2 cellular contexts compared by ENCODE assay signal in genomic region chr4:41256740-41257256, GRCh38.
A peak's percentile ranks its signal among the peaks of the same experiment; 100 is the strongest.
TF ChIP-seq lines count a peak whose summit lies in the region.

TSS of gene UCHL1 (plus strand) at chr4:41256928. CDS start at chr4:41256977, 49 bp downstream.

TF ChIP-seq in IMR-90, 13 proteins besides CTCF, POLR2A, EP300 and RAD21:
- TF ChIP-seq RFX5 (IDR thresholded peaks at IDR 0.05; ENCODE audit: low read depth, low read length): no peak
- TF ChIP-seq SMC3 (IDR thresholded peaks at IDR 0.05; ENCODE audit: low read depth, low read length): no peak
- no peak for TF ChIP-seq FOS (IDR thresholded peaks at IDR 0.05; ENCODE audit: low read depth, low read length)
- TF ChIP-seq ELK1 (IDR thresholded peaks at IDR 0.05; ENCODE audit: borderline replicate concordance, low read depth, low read length): no peak
- no peak for TF ChIP-seq USF2 (IDR thresholded peaks at IDR 0.05; ENCODE audit: low read depth, low read length)
- TF ChIP-seq CHD1 (IDR thresholded peaks at IDR 0.05; ENCODE audit: low read depth, low read length): peak; percentile 100; the same call in 1 of the 2 replicates
- TF ChIP-seq NFE2L2 (IDR thresholded peaks at IDR 0.05; ENCODE audit: low read depth, low read length): peak; percentile 34; the same call in 1 of the 2 replicates
- TF ChIP-seq MXI1 (IDR thresholded peaks at IDR 0.05; ENCODE audit: borderline replicate concordance, low read depth, low read length): no peak
- peak; percentile 99 for TF ChIP-seq BHLHE40 (IDR thresholded peaks at IDR 0.05; ENCODE audit: low read depth, low read length)
- TF ChIP-seq MAZ (IDR thresholded peaks at IDR 0.05; ENCODE audit: borderline replicate concordance, low read depth, low read length): peak; percentile 85
- peak; percentile 15; the same call in 1 of the 2 replicates for TF ChIP-seq MAFK (IDR thresholded peaks at IDR 0.05; ENCODE audit: low read depth, low read length)
- peak; percentile 59 for TF ChIP-seq RCOR1 (IDR thresholded peaks at IDR 0.05; ENCODE audit: insufficient replicate concordance, low read length)
- no peak for TF ChIP-seq CEBPB (IDR thresholded peaks at IDR 0.05; ENCODE audit: low read depth, low read length)

TF ChIP-seq in liver, 16 proteins besides CTCF, POLR2A, EP300 and RAD21:
- TF ChIP-seq MAX (IDR thresholded peaks at IDR 0.05): no peak
- no peak for TF ChIP-seq EGR1 (IDR thresholded peaks at IDR 0.05; ENCODE audit: low read depth in 2 of 2)
- TF ChIP-seq NR2F2 (IDR thresholded peaks at IDR 0.05): no peak
- TF ChIP-seq FOXA2 (IDR thresholded peaks at IDR 0.05): no peak
- TF ChIP-seq FOXA1 (IDR thresholded peaks at IDR 0.05): no peak
- no peak for TF ChIP-seq HNF4G (IDR thresholded peaks at IDR 0.05)
- TF ChIP-seq REST (IDR thresholded peaks at IDR 0.05): no peak
- no peak for TF ChIP-seq ZBTB33 (IDR thresholded peaks at IDR 0.05)
- TF ChIP-seq SP1 (IDR thresholded peaks at IDR 0.05): no peak
- no peak for TF ChIP-seq ATF3 (IDR thresholded peaks at IDR 0.05)
- no peak for TF ChIP-seq HNF4A (conservative IDR thresholded peaks at IDR 0.05)
